Comparison of ENCODE assay signal across 22 cellular contexts in the genomic region with DNA sequence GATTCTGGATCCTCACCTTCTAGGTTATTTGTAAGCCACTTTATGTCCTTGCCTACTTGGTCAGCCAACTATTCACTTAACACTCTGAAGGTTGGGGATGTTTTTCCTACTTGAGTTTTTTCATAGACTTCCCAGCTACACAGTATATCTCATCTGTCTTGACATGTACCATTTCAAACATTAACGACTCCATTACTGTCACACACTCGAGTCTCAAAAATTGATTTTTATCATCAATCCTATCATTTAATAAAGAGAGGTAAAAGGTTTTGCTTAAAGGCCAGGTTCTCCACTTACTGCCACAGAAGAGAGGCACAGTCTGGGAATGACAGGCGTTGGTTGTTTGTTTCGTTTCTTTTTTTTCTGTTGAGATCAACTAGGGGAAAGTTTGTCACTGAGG.
"Had no signal": no experiment of that assay in that cellular context is flagged by ENCODE, and none has a peak within 500 bp of the region (broad histone marks: within the 10 kb centered on the region; RNA-seq: fewer than 3 reads in every experiment).

No MANE protein-coding gene starts in this region.

- DNase-seq: islet precursor cell; left ventricle myocardium inferior; mesendoderm; naive B cell; natural killer cell; nephron progenitor cell; ovary; stimulated activated CD4-positive, alpha-beta T cell treated with anti-CD3 and anti-CD28 coated beads, Interleukin-12 subunit alpha, Interleukin-12 subunit beta, amount 100 ng/mL, for 4 hours; stimulated activated CD4-positive, alpha-beta T cell treated with anti-CD3 and anti-CD28 coated beads, Interleukin-15, amount 100 ng/mL, for 24 hours; stimulated activated CD4-positive, alpha-beta T cell treated with anti-CD3 and anti-CD28 coated beads, Interleukin-2, amount 100 ng/mL, for 24 hours; stimulated activated CD4-positive, alpha-beta T cell treated with anti-CD3 and anti-CD28 coated beads, Interleukin-4, amount 100 ng/mL, for 1 hour; stimulated activated naive B cell treated with anti-CD40 and anti-IgM and Interleukin-4, amounts not matched to agents 10 μg/mL and 1 μg/mL and 100 μg/mL, for 72 hours; stimulated activated naive CD8-positive, alpha-beta T cell treated with anti-CD3 and anti-CD28 coated beads, Interleukin-15, Interleukin-2, amounts not matched to agents 100 U/mL and 50 U/mL, for 24 hours; stomach; testis; thyroid gland; transverse colon; upper lobe of left lung had no signal

- ATAC-seq: natural killer cell; sciatic nerve; stimulated activated naive B cell treated with anti-CD40 and anti-IgM and Interleukin-4, amounts not matched to agents 10 μg/mL and 1 μg/mL and 100 μg/mL, for 72 hours; stimulated activated naive CD8-positive, alpha-beta T cell treated with anti-CD3 and anti-CD28 coated beads, Interleukin-15, Interleukin-2, amounts not matched to agents 100 U/mL and 50 U/mL, for 24 hours had no signal

- H3K27ac ChIP-seq: left ventricle myocardium inferior, ovary, right atrium auricular region, skin epidermis, stomach, testis, thyroid gland, transverse colon, upper lobe of left lung, vagina had no signal
